10 cellular contexts compared by ENCODE assay signal in genomic region chr5:179265529-179266290, GRCh38.
DNase-seq lines count a peak whose midpoint lies in the region; ATAC-seq and TF ChIP-seq lines count a peak whose summit lies in the region.
"Had no signal": no experiment of that assay in that cellular context is flagged by ENCODE, and none has a peak within 500 bp of the region (broad histone marks: within the 10 kb centered on the region; RNA-seq: fewer than 3 reads in every experiment).

No MANE protein-coding gene starts in this region.

- H3K4me3 ChIP-seq in esophagus (ENCODE audit: low read depth in 1 of 2, low read length in 2 of 2) (no peak overlapping the region), uterus (no peak overlapping the region)

- H3K4me1 ChIP-seq in esophagus (ENCODE audit: control insufficient read depth in 2 of 2, insufficient read depth in 2 of 2, low read length in 1 of 2) = peaks cover 5% of the 10 kb centered on the region in 2 donors
- H3K4me1 ChIP-seq in uterus = peaks cover 28 to 34% of the 10 kb centered on the region in 2 donors

- peaks cover 22% of the 10 kb centered on the region for H3K27me3 Mint-ChIP-seq in stimulated activated naive CD8-positive, alpha-beta T cell treated with anti-CD3 and anti-CD28 coated beads, Interleukin-15, amount 100 ng/mL, for 72 hours

- TF ChIP-seq POLR2A in uterus (IDR thresholded peaks at IDR 0.05) = peak; percentile 9 to 31

- intact Hi-C loops in uterus (cut with DNase I; ENCODE audit: low total_unique reads) = no loop called here

- no peaks in the 10 kb centered on the region for H3K27me3 ChIP-seq in esophagus (ENCODE audit: control insufficient read depth in 1 of 2, insufficient read depth in 2 of 2, low read length in 2 of 2)
- H3K27me3 ChIP-seq in uterus = no peaks in the 10 kb centered on the region

- H3K27ac ChIP-seq in esophagus (ENCODE audit: low read depth in 2 of 2, low read length in 1 of 2) (peak overlapping the region; percentile 46 to 71), uterus (peak overlapping the region; percentile 88 to 91)

- no peak overlapping the region for H3K27ac Mint-ChIP-seq in stimulated activated naive CD8-positive, alpha-beta T cell treated with anti-CD3 and anti-CD28 coated beads, Interleukin-15, amount 100 ng/mL, for 72 hours
- H3K27ac Mint-ChIP-seq: CD14-positive monocyte; T-helper 1 cell treated with Interleukin-12 subunit alpha and Interleukin-12 subunit beta and Interleukin-4 antibody, amounts not matched to agents 30 μg/mL and 1 μg/mL, for 36 hours had no signal

- DNase-seq in activated CD8-positive, alpha-beta memory T cell treated with anti-CD3 and anti-CD28 coated beads, Interleukin-2, amount 50 U/mL, for 48 hours = peak; percentile 17
- DNase-seq in activated CD8-positive, alpha-beta memory T cell treated with anti-CD3 and anti-CD28 coated beads, Interleukin-2, amount 50 U/mL, for 4 hours = no peak
- DNase-seq in midbrain (lab: John Stamatoyannopoulos, UW) (peak; percentile 25), uterus (peak; percentile 98), NCI-H146 (lab: John Stamatoyannopoulos, UW) (no peak), OCI-M2 (lab: John Stamatoyannopoulos, UW; ENCODE audit: unreplicated experiment) (no peak)
- no peak for DNase-seq in stimulated activated naive CD8-positive, alpha-beta T cell treated with anti-CD3 and anti-CD28 coated beads, Interleukin-15, amount 100 ng/mL, for 72 hours

- no peaks in the 10 kb centered on the region for H3K9me3 Mint-ChIP-seq in stimulated activated naive CD8-positive, alpha-beta T cell treated with anti-CD3 and anti-CD28 coated beads, Interleukin-15, amount 100 ng/mL, for 72 hours
- H3K9me3 Mint-ChIP-seq: CD14-positive monocyte; T-helper 1 cell treated with Interleukin-12 subunit alpha and Interleukin-12 subunit beta and Interleukin-4 antibody, amounts not matched to agents 30 μg/mL and 1 μg/mL, for 36 hours had no signal

- 22 to 23% methylated on average over 34 of the region's 34 CpGs for whole genome bisulfite sequencing in esophagus, 2 donors

- no peak for ATAC-seq in stimulated activated naive CD8-positive, alpha-beta T cell treated with anti-CD3 and anti-CD28 coated beads, Interleukin-15, amount 100 ng/mL, for 72 hours

- no peaks in the 10 kb centered on the region for H3K36me3 ChIP-seq in esophagus (ENCODE audit: control insufficient read depth in 2 of 2, insufficient read depth in 2 of 2, low read length in 1 of 2)
- H3K36me3 ChIP-seq in uterus = no peaks in the 10 kb centered on the region

- H3K4me1 Mint-ChIP-seq in stimulated activated naive CD8-positive, alpha-beta T cell treated with anti-CD3 and anti-CD28 coated beads, Interleukin-15, amount 100 ng/mL, for 72 hours = no peaks in the 10 kb centered on the region
- H3K4me1 Mint-ChIP-seq: CD14-positive monocyte had no signal

- no peak overlapping the region for H3K4me3 Mint-ChIP-seq in stimulated activated naive CD8-positive, alpha-beta T cell treated with anti-CD3 and anti-CD28 coated beads, Interleukin-15, amount 100 ng/mL, for 72 hours
- H3K4me3 Mint-ChIP-seq: CD14-positive monocyte; T-helper 1 cell treated with Interleukin-12 subunit alpha and Interleukin-12 subunit beta and Interleukin-4 antibody, amounts not matched to agents 30 μg/mL and 1 μg/mL, for 36 hours had no signal

- TF ChIP-seq CTCF in uterus (IDR thresholded peaks at IDR 0.05) = no peak

- no peaks in the 10 kb centered on the region for H3K9me3 ChIP-seq in esophagus (ENCODE audit: control insufficient read depth in 2 of 2, insufficient read depth in 1 of 2, low read depth in 1 of 2, low read length in 1 of 2)
- no peaks in the 10 kb centered on the region for H3K9me3 ChIP-seq in uterus

Comparison
In these comparisons a context has a peak if more than half of its experiments do, and no peak if none do; other contexts are left out.
1. DNase-seq: peak in activated CD8-positive, alpha-beta memory T cell treated with anti-CD3 and anti-CD28 coated beads, Interleukin-2, amount 50 U/mL, for 48 hours (single experiment), midbrain (single experiment) and uterus (2 of 2); none in activated CD8-positive, alpha-beta memory T cell treated with anti-CD3 and anti-CD28 coated beads, Interleukin-2, amount 50 U/mL, for 4 hours (single experiment), NCI-H146 (single experiment), stimulated activated naive CD8-positive, alpha-beta T cell treated with anti-CD3 and anti-CD28 coated beads, Interleukin-15, amount 100 ng/mL, for 72 hours (0 of 2) and OCI-M2 (single experiment).